In the genomic region with DNA sequence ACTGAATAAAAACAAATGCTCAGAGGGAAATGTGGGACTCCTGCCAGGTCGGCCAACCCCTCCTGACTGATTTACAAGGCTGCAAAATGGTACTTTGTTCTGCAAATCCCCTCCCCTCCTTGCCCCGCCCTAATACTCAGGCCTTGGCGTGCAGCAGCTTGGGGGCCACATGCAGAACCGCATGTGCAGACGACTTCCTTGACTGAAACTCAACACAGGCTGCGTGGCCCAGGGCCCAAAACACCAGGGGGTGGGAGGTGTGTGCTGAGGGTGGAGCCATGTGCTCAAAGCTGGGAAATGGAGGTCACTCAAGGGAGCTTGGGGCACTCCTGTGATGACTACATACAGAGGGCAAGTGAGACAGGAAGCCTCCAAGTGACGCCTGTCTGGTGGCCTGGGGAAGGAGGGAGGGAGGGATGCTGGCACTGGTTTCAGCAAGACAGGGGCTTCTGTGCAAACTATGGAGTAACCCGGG, we compare ENCODE assay signal across 8 cellular contexts.
DNase-seq lines count a peak whose midpoint lies in the region; ATAC-seq and TF ChIP-seq lines count a peak whose summit lies in the region.

No MANE protein-coding gene starts in this region.

- no peaks in the 10 kb centered on the region for H3K27me3 Mint-ChIP-seq in endodermal cell (ENCODE audit: insufficient read depth)
- H3K27me3 Mint-ChIP-seq in naive thymus-derived CD8-positive, alpha-beta T cell = no peaks in the 10 kb centered on the region

- H3K4me3 ChIP-seq in endodermal cell (ENCODE audit: low read length) (no peak overlapping the region), H7 (ENCODE audit: insufficient read depth, low read depth, low read length) (no peak overlapping the region)

- H3K36me3 Mint-ChIP-seq in endodermal cell (ENCODE audit: low read depth) = peaks cover 12% of the 10 kb centered on the region
- H3K36me3 Mint-ChIP-seq in naive thymus-derived CD8-positive, alpha-beta T cell = no peaks in the 10 kb centered on the region
- peaks cover 12% of the 10 kb centered on the region for H3K36me3 Mint-ChIP-seq in stimulated activated effector memory CD8-positive, alpha-beta T cell treated with anti-CD3 and anti-CD28 coated beads, Interleukin-12 subunit alpha, Interleukin-12 subunit beta, amount 100 ng/mL, for 72 hours

- DNase-seq in GM10266 (ENCODE audit: extremely low spot score) (peak; percentile 60), NCI-H2029 (lab: John Stamatoyannopoulos, UW) (peak; percentile 89), endodermal cell (peak; percentile 70), amniotic stem cell (lab: John Stamatoyannopoulos, UW) (no peak), H7 (no peak)
- DNase-seq in activated CD8-positive, alpha-beta memory T cell treated with anti-CD3 and anti-CD28 coated beads for 1 hour (ENCODE audit: extremely low read depth in 1 of 2, low read depth in 1 of 2) = peak; percentile 24 to 27
- DNase-seq in naive thymus-derived CD8-positive, alpha-beta T cell = peak; percentile 45 to 90 (median 74)
- DNase-seq in stimulated activated effector memory CD8-positive, alpha-beta T cell treated with anti-CD3 and anti-CD28 coated beads, Interleukin-12 subunit alpha, Interleukin-12 subunit beta, amount 100 ng/mL, for 72 hours (ENCODE audit: low spot score in 2 of 2) = peak; percentile 28 to 77

- WGBS in endodermal cell (ENCODE audit: insufficient coverage in 1 of 2, insufficient read length in 1 of 2), 2 experiments = 37 to 66% methylated on average over 5 to 8 of the region's 8 CpGs

- peaks cover 38% of the 10 kb centered on the region for H3K4me1 ChIP-seq in endodermal cell (ENCODE audit: control insufficient read depth, insufficient read depth, low read length)

- peak overlapping the region; percentile 88 for H3K27ac Mint-ChIP-seq in endodermal cell
- peak overlapping the region; percentile 94 to 99 (median 98) for H3K27ac Mint-ChIP-seq in naive thymus-derived CD8-positive, alpha-beta T cell
- H3K27ac Mint-ChIP-seq in stimulated activated effector memory CD8-positive, alpha-beta T cell treated with anti-CD3 and anti-CD28 coated beads, Interleukin-12 subunit alpha, Interleukin-12 subunit beta, amount 100 ng/mL, for 72 hours = peak overlapping the region; percentile 93

- no peaks in the 10 kb centered on the region for H3K9me3 ChIP-seq in endodermal cell (ENCODE audit: control insufficient read depth, low read length)

- H3K27ac ChIP-seq in endodermal cell (ENCODE audit: low read depth, low read length) = no peak overlapping the region

- ATAC-seq in naive thymus-derived CD8-positive, alpha-beta T cell = peak; percentile 68 to 76
- peak; percentile 94 for ATAC-seq in stimulated activated effector memory CD8-positive, alpha-beta T cell treated with anti-CD3 and anti-CD28 coated beads, Interleukin-12 subunit alpha, Interleukin-12 subunit beta, amount 100 ng/mL, for 72 hours

- no peak overlapping the region for H3K9ac ChIP-seq in endodermal cell (ENCODE audit: extremely low read depth, low read length, poor library complexity, severe bottlenecking)

- peaks cover 69% of the 10 kb centered on the region for H3K4me1 Mint-ChIP-seq in endodermal cell
- H3K4me1 Mint-ChIP-seq in naive thymus-derived CD8-positive, alpha-beta T cell = peaks cover 51 to 96% (median 94%) of the 10 kb centered on the region in 4 donors
- H3K4me1 Mint-ChIP-seq in stimulated activated effector memory CD8-positive, alpha-beta T cell treated with anti-CD3 and anti-CD28 coated beads, Interleukin-12 subunit alpha, Interleukin-12 subunit beta, amount 100 ng/mL, for 72 hours = peaks cover 86% of the 10 kb centered on the region

- no peaks in the 10 kb centered on the region for H3K9me3 Mint-ChIP-seq in endodermal cell
- no peaks in the 10 kb centered on the region for H3K9me3 Mint-ChIP-seq in naive thymus-derived CD8-positive, alpha-beta T cell
- no peaks in the 10 kb centered on the region for H3K9me3 Mint-ChIP-seq in stimulated activated effector memory CD8-positive, alpha-beta T cell treated with anti-CD3 and anti-CD28 coated beads, Interleukin-12 subunit alpha, Interleukin-12 subunit beta, amount 100 ng/mL, for 72 hours

- peaks cover 55% of the 10 kb centered on the region for H3K36me3 ChIP-seq in endodermal cell (ENCODE audit: control insufficient read depth, insufficient read depth, low read length)
- no peaks in the 10 kb centered on the region for H3K36me3 ChIP-seq in H7 (replicated peaks; ENCODE audit: control insufficient read depth, insufficient read depth, low read length)

- POLR2A ChIA-PET in naive thymus-derived CD8-positive, alpha-beta T cell (lab: Charles Lee) = interaction anchor here (0.6 to 4.4 kb wide), 14 partner anchors 11 to 202 kb away, joined by 3 to 24 read pairs (median 4); partner anchors contain the start of genes CYB5RL, MRPL37 and SSBP3

- peak overlapping the region; percentile 5 for H3K4me3 Mint-ChIP-seq in endodermal cell
- peak overlapping the region; percentile 77 to 90 (median 84) for H3K4me3 Mint-ChIP-seq in naive thymus-derived CD8-positive, alpha-beta T cell
- H3K4me3 Mint-ChIP-seq in stimulated activated effector memory CD8-positive, alpha-beta T cell treated with anti-CD3 and anti-CD28 coated beads, Interleukin-12 subunit alpha, Interleukin-12 subunit beta, amount 100 ng/mL, for 72 hours = peak overlapping the region; percentile 64

- TF ChIP-seq CTCF in GM10266 (IDR thresholded peaks at IDR 0.05; ENCODE audit: control insufficient read depth, insufficient read depth, low read depth, missing control alignments) (no peak), endodermal cell (conservative IDR thresholded peaks at IDR 0.05) (no peak)

- no peaks in the 10 kb centered on the region for H3K27me3 ChIP-seq in endodermal cell (ENCODE audit: control insufficient read depth, insufficient read depth, low read length, poor library complexity, severe bottlenecking)
- H3K27me3 ChIP-seq in H7 (ENCODE audit: control insufficient read depth, insufficient read depth, low read length) = no peaks in the 10 kb centered on the region

Comparison
In these comparisons a context has a peak if more than half of its experiments do, and no peak if none do; other contexts are left out.
1. DNase-seq: peak in GM10266 (single experiment), NCI-H2029 (single experiment), activated CD8-positive, alpha-beta memory T cell treated with anti-CD3 and anti-CD28 coated beads for 1 hour (2 of 2), endodermal cell (single experiment), naive thymus-derived CD8-positive, alpha-beta T cell (10 of 10) and stimulated activated effector memory CD8-positive, alpha-beta T cell treated with anti-CD3 and anti-CD28 coated beads, Interleukin-12 subunit alpha, Interleukin-12 subunit beta, amount 100 ng/mL, for 72 hours (2 of 2); none in amniotic stem cell (single experiment) and H7 (single experiment).
2. H3K4me3 Mint-ChIP-seq: peak in every context shown above with its lines; median percentile 84 in naive thymus-derived CD8-positive, alpha-beta T cell; 64 in stimulated activated effector memory CD8-positive, alpha-beta T cell treated with anti-CD3 and anti-CD28 coated beads, Interleukin-12 subunit alpha, Interleukin-12 subunit beta, amount 100 ng/mL, for 72 hours; 5 in endodermal cell.
3. Peak in every context shown above with its lines, with median percentiles within 50 percentile points of each other: H3K27ac Mint-ChIP-seq.